30 cellular contexts compared by ENCODE assay signal in the genomic region with DNA sequence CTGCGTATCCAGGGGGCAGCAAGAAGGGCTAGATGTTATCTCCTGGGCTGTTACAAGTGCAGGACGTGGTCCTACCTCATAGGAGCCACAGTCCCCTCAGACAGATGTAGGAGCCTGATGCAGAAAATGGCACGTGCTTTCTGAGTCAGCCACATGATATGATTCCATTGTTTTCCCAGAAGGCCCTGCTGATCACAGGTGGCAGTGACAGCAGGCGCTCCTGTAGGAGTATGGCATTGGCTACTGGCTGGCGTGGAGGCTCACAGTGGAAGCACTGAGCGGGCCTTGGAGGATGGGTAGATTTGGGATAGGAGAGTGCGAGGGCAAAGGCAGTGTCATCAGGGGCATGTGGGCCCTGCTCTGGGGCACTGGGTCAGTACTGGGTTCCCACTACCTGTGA. TPM values are rescaled to one million over a fixed set of nuclear protein-coding genes. Genes with fewer than 3 reads are reported as not detected.
DNase-seq lines count a peak whose midpoint lies in the region; ATAC-seq, FAIRE-seq and TF ChIP-seq lines count a peak whose summit lies in the region.
"Had no signal": no experiment of that assay in that cellular context is flagged by ENCODE, and none has a peak within 500 bp of the region (broad histone marks: within the 10 kb centered on the region; RNA-seq: fewer than 3 reads in every experiment).

No MANE protein-coding gene starts in this region.

- H3K36me3 Mint-ChIP-seq in activated T-cell treated with anti-CD3 and anti-CD28 coated beads, Interleukin-2, amount 50 U/mL, for 24 hours (ENCODE audit: low read depth), result peaks cover 89% of the 10 kb centered on the region
- H3K36me3 Mint-ChIP-seq in activated T-helper 17 cell treated with anti-CD3 and anti-CD28 coated beads, Interleukin-2, amount 50 U/mL, for 72 hours (ENCODE audit: low read depth), result peaks cover 79% of the 10 kb centered on the region
- H3K36me3 Mint-ChIP-seq in neural progenitor cell, result peaks cover 14% of the 10 kb centered on the region
- peaks cover 7 to 50% (median 21%) of the 10 kb centered on the region in 3 experiments; a peak in 6 of 7 replicates for H3K36me3 Mint-ChIP-seq in H9 (ENCODE audit: insufficient read depth in 1 of 3, low read depth in 3 of 3)

- H2AFZ ChIP-seq in DND-41 (ENCODE audit: low read depth, low read length) (no peak overlapping the region), neural progenitor cell (replicated peaks) (no peak overlapping the region), H9 (ENCODE audit: low read length) (no peak overlapping the region)

- no peaks in the 10 kb centered on the region for H3F3A ChIP-seq in neural progenitor cell (ENCODE audit: low read depth)

- H3K4me2 ChIP-seq in DND-41 (ENCODE audit: insufficient read depth, low read length) (no peak overlapping the region), neural progenitor cell (no peak overlapping the region), H9 (ENCODE audit: insufficient read depth, insufficient read length, low read length) (no peak overlapping the region)

- peak overlapping the region; percentile 65 for H3K27ac Mint-ChIP-seq in activated T-cell treated with anti-CD3 and anti-CD28 coated beads, Interleukin-2, amount 50 U/mL, for 24 hours
- H3K27ac Mint-ChIP-seq in activated T-helper 17 cell treated with anti-CD3 and anti-CD28 coated beads, Interleukin-2, amount 50 U/mL, for 72 hours, result peak overlapping the region; percentile 0
- H3K27ac Mint-ChIP-seq in neural progenitor cell, result no peak overlapping the region
- H3K27ac Mint-ChIP-seq in H9, result peak overlapping the region in 1 of 3 experiments; percentile 70; a peak in 1 of 7 replicates
- H3K27ac Mint-ChIP-seq: activated B cell treated with CpG ODN at 0.5 μM for 24 hours; activated T-helper 1 cell treated with anti-CD3 and anti-CD28 coated beads, Interleukin-12 subunit alpha, Interleukin-12 subunit beta, Interleukin-2, Interleukin-4 antibody, amounts not matched to agents 30 ng/mL and 10 ng/mL and 1 ng/mL, durations not matched to agents 14 hours and 24 hours and 36 hours; natural killer cell had no signal

- H3K18ac ChIP-seq in H9 (ENCODE audit: insufficient read length, low read depth, low read length), result no peak overlapping the region

- no peak overlapping the region for H3K56ac ChIP-seq in H9 (ENCODE audit: insufficient read length, low read depth, low read length)

- no peaks in the 10 kb centered on the region for H3K79me2 ChIP-seq in DND-41 (ENCODE audit: insufficient read depth, low read length)
- H3K79me2 ChIP-seq in neural progenitor cell (ENCODE audit: low read depth), result no peaks in the 10 kb centered on the region
- H3K79me2 ChIP-seq in H9 (ENCODE audit: insufficient read depth, low read length), result no peaks in the 10 kb centered on the region

- no peaks in the 10 kb centered on the region for H3K23me2 ChIP-seq in H9 (ENCODE audit: insufficient read length, low read depth, low read length, poor library complexity, severe bottlenecking)

- no peak overlapping the region for H4K5ac ChIP-seq in H9 (ENCODE audit: insufficient read length, low read depth, low read length)

- ATAC-seq in DND-41 (ENCODE audit: insufficient read depth, low read depth), result 0 out of 3 replicates have a peak, but pooled peaks have one; percentile 5
- no peak for ATAC-seq in activated T-helper 17 cell treated with anti-CD3 and anti-CD28 coated beads, Interleukin-2, amount 50 U/mL, for 72 hours (replicated peaks)
- ATAC-seq: natural killer cell, upper lobe of right lung had no signal

- no peaks in the 10 kb centered on the region for H4K20me1 ChIP-seq in DND-41 (ENCODE audit: insufficient read depth, low read length)
- no peaks in the 10 kb centered on the region for H4K20me1 ChIP-seq in neural progenitor cell (ENCODE audit: low read depth)
- no peaks in the 10 kb centered on the region for H4K20me1 ChIP-seq in H9 (ENCODE audit: control insufficient read depth, insufficient read depth, insufficient read length)

- no peak for TF ChIP-seq POLR2A in GM12891 (IDR thresholded peaks at IDR 0.05; ENCODE audit: low read depth, low read length)
- no peak for TF ChIP-seq POLR2A in Peyer's patch (IDR thresholded peaks at IDR 0.05)

- H2BK12ac ChIP-seq in H9 (ENCODE audit: insufficient read length, low read depth, low read length), result no peak overlapping the region

- H2AK5ac ChIP-seq in H9 (ENCODE audit: insufficient read length, low read length), result no peak overlapping the region

- no peak overlapping the region for H4K8ac ChIP-seq in H9 (replicated peaks; ENCODE audit: insufficient read length, low read depth, low read length)

- no CpG with 5 or more reads among the region's 7 CpGs for WGBS in H9 (ENCODE audit: extremely low coverage, insufficient read length, low lambda C conversion rate)

- no peak overlapping the region for H2BK20ac ChIP-seq in H9 (ENCODE audit: low read depth, low read length, poor library complexity, severe bottlenecking)

- TF ChIP-seq CTCF in DND-41 (IDR thresholded peaks at IDR 0.05; ENCODE audit: borderline replicate concordance, extremely low read depth, low read length, poor library complexity, severe bottlenecking) (no peak), neural progenitor cell (IDR thresholded peaks at IDR 0.05) (no peak), H9 (conservative IDR thresholded peaks at IDR 0.05) (no peak), Peyer's patch (IDR thresholded peaks at IDR 0.05) (no peak)

- H3K14ac ChIP-seq in H9 (ENCODE audit: insufficient read depth, low read length), result no peak overlapping the region

- H3K4me3 ChIP-seq in DND-41 (ENCODE audit: low read depth in 1 of 2, low read length in 2 of 2), result no peak overlapping the region
- H3K4me3 ChIP-seq in neural progenitor cell, result no peak overlapping the region
- H3K4me3 ChIP-seq in Peyer's patch, result no peak overlapping the region
- H3K4me3 ChIP-seq: MG63, skin epidermis, upper lobe of right lung had no signal

- no peak overlapping the region for H2BK5ac ChIP-seq in H9 (ENCODE audit: insufficient read length, low read length)

- H3K27me3 ChIP-seq in DND-41 (ENCODE audit: insufficient read depth, low read length, poor library complexity), result no peaks in the 10 kb centered on the region
- no peaks in the 10 kb centered on the region for H3K27me3 ChIP-seq in neural progenitor cell
- no peaks in the 10 kb centered on the region for H3K27me3 ChIP-seq in H9 (ENCODE audit: insufficient read depth, low read length)
- no peaks in the 10 kb centered on the region for H3K27me3 ChIP-seq in Peyer's patch
- H3K27me3 ChIP-seq: BE2C, brain microvascular endothelial cell, MG63, upper lobe of right lung had no signal

- no peak overlapping the region for H3K4me3 Mint-ChIP-seq in activated T-cell treated with anti-CD3 and anti-CD28 coated beads, Interleukin-2, amount 50 U/mL, for 24 hours
- H3K4me3 Mint-ChIP-seq in activated T-helper 17 cell treated with anti-CD3 and anti-CD28 coated beads, Interleukin-2, amount 50 U/mL, for 72 hours, result no peak overlapping the region
- peak overlapping the region; percentile 38 for H3K4me3 Mint-ChIP-seq in neural progenitor cell
- no peak overlapping the region for H3K4me3 Mint-ChIP-seq in H9
- H3K4me3 Mint-ChIP-seq: activated B cell treated with CpG ODN at 0.5 μM for 24 hours; activated T-helper 1 cell treated with anti-CD3 and anti-CD28 coated beads, Interleukin-12 subunit alpha, Interleukin-12 subunit beta, Interleukin-2, Interleukin-4 antibody, amounts not matched to agents 30 ng/mL and 10 ng/mL and 1 ng/mL, durations not matched to agents 14 hours and 24 hours and 36 hours; natural killer cell had no signal

- H3K27ac ChIP-seq in DND-41 (ENCODE audit: low read length) (peak overlapping the region; percentile 51), neural progenitor cell (no peak overlapping the region), H9 (ENCODE audit: insufficient read length, low read depth, low read length) (no peak overlapping the region), Peyer's patch (no peak overlapping the region)
- H3K27ac ChIP-seq: brain microvascular endothelial cell, skin epidermis, upper lobe of right lung had no signal

- no peaks in the 10 kb centered on the region for H3K27me3 Mint-ChIP-seq in activated T-cell treated with anti-CD3 and anti-CD28 coated beads, Interleukin-2, amount 50 U/mL, for 24 hours
- no peaks in the 10 kb centered on the region for H3K27me3 Mint-ChIP-seq in activated T-helper 17 cell treated with anti-CD3 and anti-CD28 coated beads, Interleukin-2, amount 50 U/mL, for 72 hours
- H3K27me3 Mint-ChIP-seq in neural progenitor cell (ENCODE audit: insufficient read depth, low read depth), result no peaks in the 10 kb centered on the region
- no peaks in the 10 kb centered on the region for H3K27me3 Mint-ChIP-seq in H9 (ENCODE audit: low read depth)
- H3K27me3 Mint-ChIP-seq: activated B cell treated with CpG ODN at 0.5 μM for 24 hours had no signal

- H3T11ph ChIP-seq in H9 (ENCODE audit: low read length), result no peak overlapping the region

- no peak overlapping the region for H3K23ac ChIP-seq in H9 (ENCODE audit: insufficient read length, low read depth, low read length)

- H2BK120ac ChIP-seq in H9 (ENCODE audit: low read depth, low read length, poor library complexity, severe bottlenecking), result no peak overlapping the region

- no peaks in the 10 kb centered on the region for H3K79me1 ChIP-seq in H9 (ENCODE audit: insufficient read depth, low read depth, low read length, poor library complexity, severe bottlenecking)

- H3K4me1 Mint-ChIP-seq in activated T-cell treated with anti-CD3 and anti-CD28 coated beads, Interleukin-2, amount 50 U/mL, for 24 hours (ENCODE audit: low read depth), result peaks cover 69% of the 10 kb centered on the region
- peaks cover 18% of the 10 kb centered on the region for H3K4me1 Mint-ChIP-seq in activated T-helper 17 cell treated with anti-CD3 and anti-CD28 coated beads, Interleukin-2, amount 50 U/mL, for 72 hours
- H3K4me1 Mint-ChIP-seq in neural progenitor cell, result no peaks in the 10 kb centered on the region
- H3K4me1 Mint-ChIP-seq in H9, result no peaks in the 10 kb centered on the region
- H3K4me1 Mint-ChIP-seq: activated B cell treated with CpG ODN at 0.5 μM for 24 hours had no signal

- H3K36me3 ChIP-seq in DND-41 (ENCODE audit: insufficient read depth, low read length), result peaks cover 56% of the 10 kb centered on the region
- no peaks in the 10 kb centered on the region for H3K36me3 ChIP-seq in neural progenitor cell
- H3K36me3 ChIP-seq in Peyer's patch, result peaks cover 0 to 67% (median 0%) of the 10 kb centered on the region in 3 donors

- FAIRE-seq in GM12891 (lab: Jason Lieb, UNC), result no peak
- FAIRE-seq: islet of Langerhans, RCC 7860 had no signal

- H3K9ac ChIP-seq in DND-41 (ENCODE audit: low read depth, low read length) (no peak overlapping the region), neural progenitor cell (no peak overlapping the region), H9 (ENCODE audit: extremely low read depth, insufficient read length, low read length) (no peak overlapping the region)

- DNase-seq in activated T-cell treated with anti-CD3 and anti-CD28 coated beads, Interleukin-2, amount 50 U/mL, for 24 hours, result no peak
- DNase-seq in activated T-cell treated with anti-CD3 and anti-CD28 coated beads, Interleukin-2, amount 50 U/mL, for 48 hours, result no peak
- DNase-seq in DND-41 (peak; percentile 46), neural progenitor cell (ENCODE audit: low spot score) (no peak), H9 (no peak), GM12891 (ENCODE audit: insufficient read length, low spot score) (no peak), Peyer's patch (no peak)
- DNase-seq: ACHN; activated B cell treated with CpG ODN at 0.5 μM for 24 hours; BE2C; brain microvascular endothelial cell; COR-L47; DMS79 treated with DMSO at 0.1 percent for 48 hours; effector CD4-positive, alpha-beta T cell; MG63; midbrain; natural killer cell; NCI-H1105 treated with DMSO at 0.1 percent for 48 hours; NCI-H2029 treated with DMSO at 0.1 percent for 48 hours; NCI-H345; NCI-H748 treated with DMSO at 0.1 percent for 48 hours; SIG-M5; stimulated activated CD8-positive, alpha-beta memory T cell treated with anti-CD3 and anti-CD28 coated beads, Interleukin-4, amount 100 ng/mL, for 48 hours; SW 1271; upper lobe of right lung had no signal

- no peak overlapping the region for H2BK15ac ChIP-seq in H9 (ENCODE audit: low read depth, low read length)

- H4K91ac ChIP-seq in H9 (ENCODE audit: insufficient read length, low read depth, low read length), result no peak overlapping the region

- no peaks in the 10 kb centered on the region for H3K9me3 ChIP-seq in DND-41 (ENCODE audit: insufficient read depth, low read length, severe bottlenecking)
- no peaks in the 10 kb centered on the region for H3K9me3 ChIP-seq in neural progenitor cell (ENCODE audit: low read depth)
- H3K9me3 ChIP-seq in H9 (ENCODE audit: control insufficient read depth, low read depth, low read length), result no peaks in the 10 kb centered on the region
- no peaks in the 10 kb centered on the region for H3K9me3 ChIP-seq in Peyer's patch
- H3K9me3 ChIP-seq: BE2C, MG63, upper lobe of right lung had no signal

- no peak overlapping the region for H3K4ac ChIP-seq in H9 (ENCODE audit: low read depth, low read length)

- H3K4me1 ChIP-seq in DND-41 (ENCODE audit: insufficient read depth, low read length), result peaks cover 66% of the 10 kb centered on the region
- H3K4me1 ChIP-seq in neural progenitor cell, result no peaks in the 10 kb centered on the region
- H3K4me1 ChIP-seq in H9 (ENCODE audit: insufficient read depth, low read length), result no peaks in the 10 kb centered on the region
- no peaks in the 10 kb centered on the region for H3K4me1 ChIP-seq in Peyer's patch
- H3K4me1 ChIP-seq: upper lobe of right lung had no signal

- no peaks in the 10 kb centered on the region for H3K9me3 Mint-ChIP-seq in activated T-cell treated with anti-CD3 and anti-CD28 coated beads, Interleukin-2, amount 50 U/mL, for 24 hours
- no peaks in the 10 kb centered on the region for H3K9me3 Mint-ChIP-seq in activated T-helper 17 cell treated with anti-CD3 and anti-CD28 coated beads, Interleukin-2, amount 50 U/mL, for 72 hours
- no peaks in the 10 kb centered on the region for H3K9me3 Mint-ChIP-seq in neural progenitor cell
- no peaks in the 10 kb centered on the region for H3K9me3 Mint-ChIP-seq in H9
- H3K9me3 Mint-ChIP-seq: activated B cell treated with CpG ODN at 0.5 μM for 24 hours; activated T-helper 1 cell treated with anti-CD3 and anti-CD28 coated beads, Interleukin-12 subunit alpha, Interleukin-12 subunit beta, Interleukin-2, Interleukin-4 antibody, amounts not matched to agents 30 ng/mL and 10 ng/mL and 1 ng/mL, durations not matched to agents 14 hours and 24 hours and 36 hours; natural killer cell had no signal

RNA-seq across cellular contexts. Expression of gene USP20, which starts 21.9 kb away (rescaled TPM):
- total RNA-seq in activated T-helper 17 cell treated with anti-CD3 and anti-CD28 coated beads, Interleukin-2, amount 50 U/mL, for 72 hours, result 10 to 100 TPM; 50.1 to 52.5 TPM
- total RNA-seq in neural progenitor cell (ENCODE audit: low replicate concordance) (10.8 and 25.2 TPM in 2 replicates), H9 (2021) (17.3 and 20.9 TPM in 2 replicates), Peyer's patch (10 to 100 TPM; 15.8 to 36.3 (median 22.6) TPM)
- 13.4 TPM for polyA plus RNA-seq in GM12891 (2012; ENCODE audit: low read depth, missing spikeins)

RNA-seq across cellular contexts. Expression of gene C9orf78, which starts 22.1 kb away (rescaled TPM):
- total RNA-seq in activated T-helper 17 cell treated with anti-CD3 and anti-CD28 coated beads, Interleukin-2, amount 50 U/mL, for 72 hours, result 10 to 100 TPM; 23.4 to 73.3 TPM
- total RNA-seq in neural progenitor cell (ENCODE audit: low replicate concordance), result 40.9 and 42.2 TPM in 2 replicates
- total RNA-seq in H9 (2021), result 37.5 and 43.6 TPM in 2 replicates
- polyA plus RNA-seq in GM12891 (2012; ENCODE audit: low read depth, missing spikeins), result 27.4 TPM
- total RNA-seq in Peyer's patch, result 10 to 100 TPM; 30.2 to 42.2 (median 36.2) TPM

RNA-seq across cellular contexts. Expression of gene TOR1A, which starts 33.3 kb away (rescaled TPM):
- 10 to 100 TPM; 27.3 to 51.7 TPM for total RNA-seq in activated T-helper 17 cell treated with anti-CD3 and anti-CD28 coated beads, Interleukin-2, amount 50 U/mL, for 72 hours
- total RNA-seq in neural progenitor cell (ENCODE audit: low replicate concordance), result 39.6 and 42.4 TPM in 2 replicates
- total RNA-seq in H9 (2021), result 57.0 and 60.1 TPM in 2 replicates
- 27.1 TPM for polyA plus RNA-seq in GM12891 (2012; ENCODE audit: low read depth, missing spikeins)
- 10 to 100 TPM; 28.9 to 49.6 (median 39.8) TPM for total RNA-seq in Peyer's patch

RNA-seq across cellular contexts. Expression of gene TOR1B, which starts 54.2 kb away (rescaled TPM):
- total RNA-seq in activated T-helper 17 cell treated with anti-CD3 and anti-CD28 coated beads, Interleukin-2, amount 50 U/mL, for 72 hours, result 10 to 100 TPM; 22.0 to 26.6 TPM
- total RNA-seq in neural progenitor cell (ENCODE audit: low replicate concordance) (12.2 and 19.0 TPM in 2 replicates), H9 (2021) (18.1 and 18.7 TPM in 2 replicates), Peyer's patch (10 to 100 TPM; 19.8 to 54.7 (median 44.5) TPM)
- 8.2 TPM for polyA plus RNA-seq in GM12891 (2012; ENCODE audit: low read depth, missing spikeins)
